9 cellular contexts compared by ENCODE assay signal in the genomic region with DNA sequence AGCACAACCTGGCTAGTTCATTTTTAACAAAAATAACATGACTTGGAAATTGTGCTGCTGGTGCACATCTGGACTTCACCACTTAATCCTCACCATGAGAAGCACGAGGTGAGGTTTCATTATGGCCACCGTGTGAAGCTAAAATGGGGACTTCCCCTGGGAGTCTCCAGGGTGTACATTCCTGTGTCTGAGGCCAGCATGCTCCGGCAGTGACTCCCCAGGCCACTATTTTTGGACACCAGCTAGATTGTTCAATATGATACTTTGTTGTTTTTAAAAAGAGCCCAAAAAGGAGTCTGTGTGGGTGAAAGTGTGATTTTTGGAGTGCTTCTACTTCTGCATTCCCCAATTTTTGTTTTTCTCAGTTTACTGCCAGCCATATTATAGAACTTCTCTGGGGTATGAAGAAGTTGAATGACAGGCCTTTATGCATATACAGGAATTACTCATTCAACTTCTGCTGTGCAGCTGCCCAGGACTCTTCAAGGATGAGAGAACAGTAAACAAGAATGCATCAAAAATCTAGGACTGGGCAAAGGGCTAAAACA. TPM values are rescaled to one million over a fixed set of nuclear protein-coding genes. Genes with fewer than 3 reads are reported as not detected.
DNase-seq lines count a peak whose midpoint lies in the region; ATAC-seq, FAIRE-seq and TF ChIP-seq lines count a peak whose summit lies in the region.
"Had no signal": no experiment of that assay in that cellular context is flagged by ENCODE, and none has a peak within 500 bp of the region (broad histone marks: within the 10 kb centered on the region; RNA-seq: fewer than 3 reads in every experiment).

No MANE protein-coding gene starts in this region.

- H3K9me3 ChIP-seq in ascending aorta, result no peaks in the 10 kb centered on the region

- peak overlapping the region; percentile 51 to 55 for H3K27ac ChIP-seq in ascending aorta

- DNase-seq in ACHN (peak; percentile 40), GM19239 (ENCODE audit: insufficient read length, low spot score) (peak; percentile 57), ascending aorta (ENCODE audit: low spot score in 2 of 2) (peak in 1 of 2 donors; percentile 75), inferior parietal cortex (ENCODE audit: extremely low spot score) (no peak), NCI-H2171 treated with DMSO at 0.1 percent for 48 hours (lab: John Stamatoyannopoulos, UW) (no peak), NCI-H2107 (lab: John Stamatoyannopoulos, UW) (no peak)
- no peak for DNase-seq in activated CD8-positive, alpha-beta memory T cell treated with anti-CD3 and anti-CD28 coated beads for 24 hours
- DNase-seq: NCI-H1092 had no signal

- peaks cover 0 to 4% of the 10 kb centered on the region in 2 donors for H3K4me1 ChIP-seq in ascending aorta

- H3K4me3 ChIP-seq in ascending aorta, result no peak overlapping the region

- TF ChIP-seq CTCF in ascending aorta (IDR thresholded peaks at IDR 0.05), result no peak

- no peaks in the 10 kb centered on the region for H3K36me3 ChIP-seq in ascending aorta

- no peaks in the 10 kb centered on the region for H3K27me3 ChIP-seq in ascending aorta

- intact Hi-C loops in ascending aorta (cut with DNase I), result no loop called here

- ATAC-seq in HG02981 (IDR thresholded peaks at IDR 0.05; ENCODE audit: unreplicated experiment), result peak; percentile 93

- in situ Hi-C loops in ACHN (cut with HindIII; ENCODE audit: low pct_ligation_motif_present, low pct_unique_long_range_greater_than_20kb, low sequenced_read_pairs), result no loop called here

- FAIRE-seq in GM19239 (lab: Jason Lieb, UNC), result peak; percentile 98

RNA-seq across cellular contexts. Expression of a gene that starts 16.9 kb away (rescaled TPM):
- not detected for total RNA-seq in ascending aorta

RNA-seq across cellular contexts. Expression of a gene that starts 33.1 kb away (rescaled TPM):
- 174 TPM for total RNA-seq in ascending aorta

Comparison
In these comparisons a context has a peak if more than half of its experiments do, and no peak if none do; other contexts are left out.
1. DNase-seq: peak in ACHN (single experiment) and GM19239 (single experiment); none in inferior parietal cortex (single experiment), NCI-H2171 treated with DMSO at 0.1 percent for 48 hours (single experiment), NCI-H2107 (single experiment) and activated CD8-positive, alpha-beta memory T cell treated with anti-CD3 and anti-CD28 coated beads for 24 hours (single experiment).